Comparison of ENCODE assay signal across 9 cellular contexts in the genomic region with DNA sequence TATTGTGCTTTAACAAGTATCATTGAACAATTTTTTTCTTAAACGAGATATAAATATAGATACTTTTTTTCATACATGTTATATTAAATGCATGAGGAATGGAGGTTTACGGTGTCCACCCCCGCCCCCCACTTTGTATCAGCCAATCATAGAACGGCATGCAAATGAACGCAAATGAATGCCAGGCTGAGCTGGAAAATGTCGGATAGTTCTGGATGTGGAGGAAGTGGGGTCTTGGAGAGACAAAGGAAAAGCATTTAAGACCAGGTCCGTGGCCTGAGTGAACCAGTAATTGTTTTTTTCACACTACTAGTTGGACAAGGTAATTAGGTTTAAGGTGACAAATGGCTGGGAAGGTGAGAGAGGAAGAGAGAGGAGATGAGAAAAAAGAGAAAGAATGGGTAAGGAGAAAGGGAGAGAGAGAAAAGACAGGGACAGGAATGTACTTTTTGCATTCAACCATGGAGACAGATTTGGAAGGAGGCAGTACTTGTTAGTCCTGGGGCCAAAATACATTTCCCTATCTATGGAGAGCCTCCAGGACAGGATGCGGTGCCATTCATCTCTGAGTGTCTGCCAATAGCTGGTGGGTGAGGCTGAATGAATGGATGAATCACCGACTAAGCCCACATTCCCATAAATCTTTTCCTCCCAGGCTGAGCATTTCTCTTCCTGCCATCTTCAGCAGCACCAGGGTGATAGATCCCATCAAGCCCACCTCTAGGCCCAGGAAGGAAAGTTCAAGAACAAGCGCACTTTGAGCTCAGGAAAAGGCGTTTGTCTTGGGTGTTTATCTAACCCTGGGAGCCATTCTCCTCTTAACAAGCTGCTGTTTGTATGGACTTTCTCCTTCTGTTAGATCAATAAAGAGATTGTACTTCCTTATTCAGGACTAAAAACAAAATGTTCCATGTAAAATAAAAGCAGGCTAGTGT. TPM values are rescaled to one million over a fixed set of nuclear protein-coding genes. Genes with fewer than 3 reads are reported as not detected.
DNase-seq lines count a peak whose midpoint lies in the region; TF ChIP-seq lines count a peak whose summit lies in the region.
"Had no signal": no experiment of that assay in that cellular context is flagged by ENCODE, and none has a peak within 500 bp of the region (broad histone marks: within the 10 kb centered on the region; RNA-seq: fewer than 3 reads in every experiment).

No MANE protein-coding gene starts in this region.

- 62% methylated on average over 11 of the region's 11 CpGs for WGBS in smooth muscle cell (ENCODE audit: low lambda C conversion rate)
- WGBS in testis, 2 donors = 57 to 67% methylated on average over 11 of the region's 11 CpGs

- H3K4me3 ChIP-seq in foreskin fibroblast (ENCODE audit: low read depth in 1 of 2, low read length in 2 of 2) (no peak overlapping the region), smooth muscle cell (no peak overlapping the region), testis (no peak overlapping the region)

- no peak overlapping the region for H3K9ac ChIP-seq in smooth muscle cell (ENCODE audit: low read depth)

- no peak for DNase-seq in activated CD4-positive, alpha-beta memory T cell treated with anti-CD3 and anti-CD28 coated beads for 36 hours
- DNase-seq in activated CD4-positive, alpha-beta memory T cell treated with anti-CD3 and anti-CD28 coated beads, Interleukin-2, amount 10 ng/mL, durations not matched to agents 7 days and 5 days = no peak
- DNase-seq in SW 1271 (lab: John Stamatoyannopoulos, UW) = peak; percentile 10 to 73
- peak; percentile 79 to 86 for DNase-seq in foreskin fibroblast
- no peak for DNase-seq in smooth muscle cell (lab: John Stamatoyannopoulos, UW; ENCODE audit: unreplicated experiment)
- no peak for DNase-seq in NCI-H1694 (lab: John Stamatoyannopoulos, UW)
- DNase-seq in HEK293T (ENCODE audit: extremely low spot score) = no peak
- no peak for DNase-seq in testis
- DNase-seq: DMS 273 treated with DMSO at 0.1 percent for 48 hours had no signal

- peaks cover 32% of the 10 kb centered on the region for H3K79me2 ChIP-seq in smooth muscle cell (ENCODE audit: low read depth)

- H3K27me3 ChIP-seq in smooth muscle cell (ENCODE audit: low read depth) = peaks cover 12% of the 10 kb centered on the region
- H3K27me3 ChIP-seq in testis = no peaks in the 10 kb centered on the region

- TF ChIP-seq CTCF in foreskin fibroblast (IDR thresholded peaks at IDR 0.05; ENCODE audit: low read depth, low read length) (no peak), smooth muscle cell (IDR thresholded peaks at IDR 0.05; ENCODE audit: borderline replicate concordance, insufficient read depth, poor library complexity, severe bottlenecking) (no peak), testis (IDR thresholded peaks at IDR 0.05) (no peak)

- peaks cover 10% of the 10 kb centered on the region for H3K4me1 ChIP-seq in smooth muscle cell (ENCODE audit: low read depth)
- peaks cover 7% of the 10 kb centered on the region for H3K4me1 ChIP-seq in testis

- intact Hi-C loops in activated CD4-positive, alpha-beta memory T cell treated with anti-CD3 and anti-CD28 coated beads for 36 hours (cut with micrococcal nuclease) = loop anchor here (5.0 kb wide), 1 partner anchor 197 kb away; a partner anchor contains a TSS
- intact Hi-C loops in testis (cut with DNase I; ENCODE audit: low total_unique reads) = no loop called here

- H3K9me3 Mint-ChIP-seq in activated CD4-positive, alpha-beta memory T cell treated with anti-CD3 and anti-CD28 coated beads for 36 hours = no peaks in the 10 kb centered on the region
- no peaks in the 10 kb centered on the region for H3K9me3 Mint-ChIP-seq in activated CD4-positive, alpha-beta memory T cell treated with anti-CD3 and anti-CD28 coated beads, Interleukin-2, amount 10 ng/mL, durations not matched to agents 7 days and 5 days

- peak overlapping the region; percentile 97 for H3K4me3 Mint-ChIP-seq in activated CD4-positive, alpha-beta memory T cell treated with anti-CD3 and anti-CD28 coated beads for 36 hours
- no peak overlapping the region for H3K4me3 Mint-ChIP-seq in activated CD4-positive, alpha-beta memory T cell treated with anti-CD3 and anti-CD28 coated beads, Interleukin-2, amount 10 ng/mL, durations not matched to agents 7 days and 5 days

- peak overlapping the region; percentile 37 for H2AFZ ChIP-seq in smooth muscle cell (ENCODE audit: low read depth)

- no peaks in the 10 kb centered on the region for H4K20me1 ChIP-seq in smooth muscle cell (ENCODE audit: low read depth)

- H3K4me1 Mint-ChIP-seq in activated CD4-positive, alpha-beta memory T cell treated with anti-CD3 and anti-CD28 coated beads for 36 hours (ENCODE audit: low read depth) = peaks cover 27% of the 10 kb centered on the region
- peaks cover 39% of the 10 kb centered on the region for H3K4me1 Mint-ChIP-seq in activated CD4-positive, alpha-beta memory T cell treated with anti-CD3 and anti-CD28 coated beads, Interleukin-2, amount 10 ng/mL, durations not matched to agents 7 days and 5 days

- CTCF ChIA-PET in activated CD4-positive, alpha-beta memory T cell treated with anti-CD3 and anti-CD28 coated beads for 36 hours (lab: Charles Lee) = interaction anchor here (1.0 to 1.5 kb wide), 2 partner anchors 23 to 337 kb away, joined by 3 to 4 read pairs; no protein-coding TSS in a partner anchor
- CTCF ChIA-PET in activated CD4-positive, alpha-beta memory T cell treated with anti-CD3 and anti-CD28 coated beads, Interleukin-2, amount 10 ng/mL, durations not matched to agents 7 days and 5 days (lab: Charles Lee) = interaction anchor here (1.1 kb wide), 2 partner anchors 337 to 389 kb away, joined by 3 read pairs; no protein-coding TSS in a partner anchor
- CTCF ChIA-PET in HEK293T (lab: Yijun Ruan, JAX) = interaction anchor here (0.7 to 1.0 kb wide), 2 partner anchors 338 kb away, joined by 3 read pairs; no protein-coding TSS in a partner anchor

- POLR2A ChIA-PET in activated CD4-positive, alpha-beta memory T cell treated with anti-CD3 and anti-CD28 coated beads for 36 hours (lab: Charles Lee) = no interaction called here
- POLR2A ChIA-PET in activated CD4-positive, alpha-beta memory T cell treated with anti-CD3 and anti-CD28 coated beads, Interleukin-2, amount 10 ng/mL, durations not matched to agents 7 days and 5 days (lab: Charles Lee) = interaction anchor here (0.6 kb wide), 1 partner anchor 432 kb away, joined by 3 read pairs; no protein-coding TSS in a partner anchor
- POLR2A ChIA-PET in HEK293T (lab: Yijun Ruan, JAX) = no interaction called here

- H3K9me3 ChIP-seq in smooth muscle cell (replicated peaks; ENCODE audit: low read depth) (no peaks in the 10 kb centered on the region), testis (no peaks in the 10 kb centered on the region)

- TF ChIP-seq POLR2A in testis (IDR thresholded peaks at IDR 0.05) = no peak

- H3K27ac ChIP-seq in smooth muscle cell (ENCODE audit: low read depth) (no peak overlapping the region), testis (no peak overlapping the region)

- H3K36me3 ChIP-seq in smooth muscle cell (ENCODE audit: low read depth) (no peaks in the 10 kb centered on the region), testis (ENCODE audit: low read depth, missing control alignments) (no peaks in the 10 kb centered on the region)

- no peaks in the 10 kb centered on the region for H3F3A ChIP-seq in smooth muscle cell (ENCODE audit: low read depth)

- H3K27ac Mint-ChIP-seq in activated CD4-positive, alpha-beta memory T cell treated with anti-CD3 and anti-CD28 coated beads for 36 hours = no peak overlapping the region
- no peak overlapping the region for H3K27ac Mint-ChIP-seq in activated CD4-positive, alpha-beta memory T cell treated with anti-CD3 and anti-CD28 coated beads, Interleukin-2, amount 10 ng/mL, durations not matched to agents 7 days and 5 days

- no peak overlapping the region for H3K4me2 ChIP-seq in smooth muscle cell

- H3K27me3 Mint-ChIP-seq in activated CD4-positive, alpha-beta memory T cell treated with anti-CD3 and anti-CD28 coated beads for 36 hours = no peaks in the 10 kb centered on the region
- peaks cover 8% of the 10 kb centered on the region for H3K27me3 Mint-ChIP-seq in activated CD4-positive, alpha-beta memory T cell treated with anti-CD3 and anti-CD28 coated beads, Interleukin-2, amount 10 ng/mL, durations not matched to agents 7 days and 5 days

- peaks cover 7% of the 10 kb centered on the region for H3K36me3 Mint-ChIP-seq in activated CD4-positive, alpha-beta memory T cell treated with anti-CD3 and anti-CD28 coated beads for 36 hours
- H3K36me3 Mint-ChIP-seq in activated CD4-positive, alpha-beta memory T cell treated with anti-CD3 and anti-CD28 coated beads, Interleukin-2, amount 10 ng/mL, durations not matched to agents 7 days and 5 days (ENCODE audit: low read depth) = peaks cover 4% of the 10 kb centered on the region

TF ChIP-seq in HEK293T, 16 proteins besides CTCF, POLR2A, EP300 and RAD21:
- TF ChIP-seq L3MBTL2 (conservative IDR thresholded peaks at IDR 0.05) = no peak
- TF ChIP-seq NFRKB (IDR thresholded peaks at IDR 0.05) = no peak
- no peak for TF ChIP-seq HDGF (IDR thresholded peaks at IDR 0.05; ENCODE audit: borderline replicate concordance)
- TF ChIP-seq FOXA1 (IDR thresholded peaks at IDR 0.05) = no peak

RNA-seq across cellular contexts. Expression of a gene that starts 1.4 kb away (rescaled TPM):
- 10 to 100 TPM; 38.1 to 41.9 TPM for total RNA-seq in activated CD4-positive, alpha-beta memory T cell treated with anti-CD3 and anti-CD28 coated beads for 36 hours
- 10 to 100 TPM; 28.0 to 28.6 TPM for total RNA-seq in activated CD4-positive, alpha-beta memory T cell treated with anti-CD3 and anti-CD28 coated beads, Interleukin-2, amount 10 ng/mL, durations not matched to agents 7 days and 5 days
- 13.4 and 16.0 TPM in 2 replicates for total RNA-seq in smooth muscle cell
- 8.9 and 11.3 TPM in 2 replicates for polyA plus RNA-seq in smooth muscle cell
- total RNA-seq in testis = 10 to 100 TPM; 18.8 to 27.0 TPM
- 7.6 TPM for polyA plus RNA-seq in testis (ENCODE audit: insufficient read depth, low read depth, low replicate concordance)

Comparison
In these comparisons a context has a peak if more than half of its experiments do, and no peak if none do; other contexts are left out.
1. DNase-seq: peak in SW 1271 (2 of 2) and foreskin fibroblast (2 of 2); none in activated CD4-positive, alpha-beta memory T cell treated with anti-CD3 and anti-CD28 coated beads for 36 hours (single experiment), activated CD4-positive, alpha-beta memory T cell treated with anti-CD3 and anti-CD28 coated beads, Interleukin-2, amount 10 ng/mL, durations not matched to agents 7 days and 5 days (single experiment), smooth muscle cell (single experiment), NCI-H1694 (single experiment), HEK293T (single experiment) and testis (single experiment).